Comparison of ENCODE assay signal across 9 cellular contexts in the genomic region with DNA sequence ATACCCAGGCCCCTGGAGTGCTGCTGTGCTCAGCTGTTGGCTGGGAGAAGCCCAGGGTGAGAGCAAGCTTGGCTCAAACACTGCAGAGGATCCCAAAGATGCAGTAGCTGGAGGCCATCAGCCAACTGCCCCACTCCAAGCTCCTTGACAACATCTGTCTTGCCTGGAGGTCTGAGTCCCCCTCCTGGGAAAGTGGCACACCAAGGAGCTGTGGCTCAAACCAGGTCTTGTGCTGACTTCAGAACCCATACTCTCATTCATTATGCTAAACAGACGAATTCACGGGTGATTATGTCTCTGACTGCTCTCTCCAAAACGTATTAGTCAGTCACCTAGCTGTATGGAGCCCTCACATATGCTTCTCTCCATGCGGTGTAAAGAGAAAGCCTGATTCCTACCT.
"Had no signal": no experiment of that assay in that cellular context is flagged by ENCODE, and none has a peak within 500 bp of the region (broad histone marks: within the 10 kb centered on the region; RNA-seq: fewer than 3 reads in every experiment).

No MANE protein-coding gene starts in this region.

- ATAC-seq: GM23338, HCT116 had no signal

- H3K27ac Mint-ChIP-seq: GM23338, H9, HFFc6 had no signal

- H3K4me1 ChIP-seq: HAP-1 had no signal

- H3K36me3 ChIP-seq: HAP-1 had no signal

- H3K9me3 ChIP-seq: HAP-1 had no signal

- H3K27ac ChIP-seq: GM23248 had no signal

- H3K4me2 ChIP-seq: GM23338 had no signal

- H3K4me3 ChIP-seq: GM23248, GM23338, HAP-1 had no signal

- H3K4me3 Mint-ChIP-seq: GM23338, H9, HFFc6 had no signal

- H3K9ac ChIP-seq: GM23248 had no signal

- DNase-seq: GM23248, GOT3, H7, H9, HCEC 1CT, HFFc6 had no signal

- H3K4me1 Mint-ChIP-seq: GM23338, H9 had no signal
